In the genomic region with DNA sequence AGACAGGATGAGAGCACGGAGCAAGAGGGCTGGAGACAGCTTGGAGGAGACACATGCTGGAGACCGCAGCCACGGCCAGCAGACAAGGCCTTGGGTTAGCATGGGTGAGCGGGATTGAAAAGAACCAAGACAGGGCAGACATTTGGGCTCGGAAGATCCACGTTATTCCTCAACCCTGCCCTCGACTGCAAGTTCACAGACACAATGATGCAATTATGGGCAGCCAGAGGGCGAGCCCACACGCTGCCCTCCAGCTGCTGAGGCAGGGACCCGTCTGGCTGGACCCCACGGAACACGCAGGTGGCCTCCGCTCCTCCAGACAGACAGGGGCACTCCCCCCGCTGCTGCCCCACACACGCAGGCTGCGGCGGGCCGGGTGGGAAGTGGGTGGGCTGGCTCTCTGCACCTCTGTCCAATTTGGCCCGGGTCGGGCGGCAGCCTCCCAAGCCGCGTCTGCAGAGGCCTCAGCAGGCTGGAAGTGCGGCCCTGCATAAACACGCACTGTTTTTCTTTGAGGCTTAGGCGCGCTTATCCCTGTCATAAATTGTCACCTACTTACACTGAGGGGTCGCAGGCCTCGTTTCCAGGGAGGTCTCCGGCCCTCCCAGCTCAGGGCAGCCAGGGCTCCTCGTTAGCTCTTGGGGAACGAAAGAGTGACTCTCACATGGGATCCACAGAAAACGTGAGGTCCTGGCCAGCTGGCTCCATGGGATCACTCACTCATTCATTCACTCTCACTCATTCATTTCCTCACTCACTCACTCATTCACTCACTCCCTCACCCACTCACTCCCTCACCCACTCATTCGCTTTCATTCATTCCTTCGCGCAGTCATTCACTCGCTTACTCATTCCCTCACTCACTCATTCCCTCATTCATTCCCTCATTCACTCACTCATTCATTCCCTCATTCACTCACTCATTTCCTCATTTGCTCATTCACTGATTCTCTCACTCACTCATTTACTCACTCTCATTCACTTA, we compare ENCODE assay signal across 1 cellular context.
TF ChIP-seq lines count a peak whose summit lies in the region.

No MANE protein-coding gene starts in this region.

TF ChIP-seq in HepG2, 621 proteins besides CTCF, POLR2A, EP300 and RAD21:
- TF ChIP-seq, protein P1, sequence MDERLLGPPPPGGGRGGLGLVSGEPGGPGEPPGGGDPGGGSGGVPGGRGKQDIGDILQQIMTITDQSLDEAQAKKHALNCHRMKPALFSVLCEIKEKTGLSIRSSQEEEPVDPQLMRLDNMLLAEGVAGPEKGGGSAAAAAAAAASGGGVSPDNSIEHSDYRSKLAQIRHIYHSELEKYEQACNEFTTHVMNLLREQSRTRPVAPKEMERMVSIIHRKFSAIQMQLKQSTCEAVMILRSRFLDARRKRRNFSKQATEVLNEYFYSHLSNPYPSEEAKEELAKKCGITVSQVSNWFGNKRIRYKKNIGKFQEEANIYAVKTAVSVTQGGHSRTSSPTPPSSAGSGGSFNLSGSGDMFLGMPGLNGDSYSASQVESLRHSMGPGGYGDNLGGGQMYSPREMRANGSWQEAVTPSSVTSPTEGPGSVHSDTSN (CRISPR knock-in tag; IDR thresholded peaks at IDR 0.05): no peak
- TF ChIP-seq CEBPB (IDR thresholded peaks at IDR 0.05; ENCODE audit: borderline replicate concordance, low read depth, low read length): peak; percentile 30; the same call in 1 of the 2 replicates
- TF ChIP-seq MAFF (IDR thresholded peaks at IDR 0.05; ENCODE audit: low read depth, low read length): no peak
- no peak for TF ChIP-seq PHF21A (CRISPR knock-in tag; IDR thresholded peaks at IDR 0.05)
- TF ChIP-seq PTBP1 (IDR thresholded peaks at IDR 0.05; ENCODE audit: low read depth, low read length, poor library complexity, severe bottlenecking): no peak
- 0 out of 2 replicates have a peak, but pooled peaks have one; percentile 35 for TF ChIP-seq ZNF225 (CRISPR knock-in tag; IDR thresholded peaks at IDR 0.05)
